Comparison of ENCODE assay signal across 8 cellular contexts in the genomic region with DNA sequence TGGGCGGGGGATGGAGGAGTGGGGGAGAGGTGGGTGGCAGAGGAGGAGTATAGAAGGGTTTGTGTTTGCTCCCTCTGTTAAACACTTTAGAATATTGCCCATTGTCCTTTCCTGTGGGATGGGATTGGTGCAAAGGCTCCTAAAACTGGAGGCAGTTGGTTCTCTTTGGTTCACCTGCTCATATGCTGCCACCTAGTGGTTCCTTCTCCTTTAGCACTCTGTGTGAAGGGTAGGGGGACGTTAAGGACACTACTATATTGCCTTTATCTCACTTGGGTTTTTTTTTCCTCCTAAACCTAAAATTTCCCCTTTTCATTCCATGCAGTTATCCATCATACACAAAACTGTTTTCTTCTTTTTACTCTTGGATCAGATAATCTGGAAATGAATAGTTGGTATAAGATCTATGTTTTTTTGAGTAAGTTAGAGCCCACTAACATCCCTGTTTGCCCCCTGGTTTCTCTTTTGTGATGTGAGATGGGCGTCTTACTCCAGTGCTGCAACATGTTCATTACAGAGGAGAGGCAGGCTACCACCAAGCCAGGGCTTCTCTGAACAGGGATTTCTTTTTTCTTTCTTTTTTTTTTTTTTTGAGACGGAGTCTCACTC. TPM values are rescaled to one million over a fixed set of nuclear protein-coding genes. Genes with fewer than 3 reads are reported as not detected.
DNase-seq lines count a peak whose midpoint lies in the region; ATAC-seq and TF ChIP-seq lines count a peak whose summit lies in the region.

No MANE protein-coding gene starts in this region.

- peak; percentile 90 for DNase-seq in DMS53 (lab: John Stamatoyannopoulos, UW)
- peak; percentile 59 to 86 for DNase-seq in Kasumi-1 (lab: John Stamatoyannopoulos, UW)
- peak; percentile 47 to 64 for DNase-seq in PC-9
- DNase-seq in activated naive CD4-positive, alpha-beta T cell treated with anti-CD3 and anti-CD28 coated beads for 36 hours = peak; percentile 75
- DNase-seq in glomerular endothelial cell (ENCODE audit: extremely low read depth, low read depth, low spot score) = peak; percentile 34
- no peak for DNase-seq in cortex of kidney (lab: John Stamatoyannopoulos, UW)

- no peaks in the 10 kb centered on the region for H3K27me3 Mint-ChIP-seq in activated naive CD4-positive, alpha-beta T cell treated with anti-CD3 and anti-CD28 coated beads for 36 hours (ENCODE audit: low read depth)

- H3K4me3 ChIP-seq in PC-9 (no peak overlapping the region), parathyroid adenoma (ENCODE audit: low read depth, low read length) (no peak overlapping the region)

- no peaks in the 10 kb centered on the region for H3K36me3 ChIP-seq in PC-9 (ENCODE audit: low read depth)
- no peaks in the 10 kb centered on the region for H3K36me3 ChIP-seq in parathyroid adenoma (ENCODE audit: control insufficient read depth, insufficient read depth, low read length)

- no peaks in the 10 kb centered on the region for H3K36me3 Mint-ChIP-seq in activated naive CD4-positive, alpha-beta T cell treated with anti-CD3 and anti-CD28 coated beads for 36 hours (ENCODE audit: low read depth)

- H3K4me2 ChIP-seq in PC-9 (no peak overlapping the region), parathyroid adenoma (ENCODE audit: low read length) (no peak overlapping the region)

- H3K9me3 ChIP-seq in PC-9 (ENCODE audit: insufficient read depth, low read depth) = no peaks in the 10 kb centered on the region
- H3K9me3 ChIP-seq in parathyroid adenoma (ENCODE audit: control insufficient read depth, low read length) = no peaks in the 10 kb centered on the region

- H3K4me1 ChIP-seq in PC-9 (replicated peaks; ENCODE audit: insufficient read depth) (peaks cover 15% of the 10 kb centered on the region), parathyroid adenoma (no peaks in the 10 kb centered on the region)

- no peak overlapping the region for H3K4me3 Mint-ChIP-seq in activated naive CD4-positive, alpha-beta T cell treated with anti-CD3 and anti-CD28 coated beads for 36 hours

- no peaks in the 10 kb centered on the region for H3K79me2 ChIP-seq in PC-9 (ENCODE audit: low read depth)
- H3K79me2 ChIP-seq in parathyroid adenoma = no peaks in the 10 kb centered on the region

- no TSS peak for BruUV-seq in PC-9 (replicated peaks; lab: Mats Ljungman, UMichigan)

- H2AFZ ChIP-seq in PC-9 (no peak overlapping the region), parathyroid adenoma (no peak overlapping the region)

- ATAC-seq in GM19463 (IDR thresholded peaks at IDR 0.05; ENCODE audit: unreplicated experiment) = no peak

- peak; percentile 94 for TF ChIP-seq CTCF in PC-9 (conservative IDR thresholded peaks at IDR 0.05)
- peak; percentile 86 for TF ChIP-seq CTCF in parathyroid adenoma (IDR thresholded peaks at IDR 0.05)

- no peaks in the 10 kb centered on the region for H3K9me3 Mint-ChIP-seq in activated naive CD4-positive, alpha-beta T cell treated with anti-CD3 and anti-CD28 coated beads for 36 hours

- no peaks in the 10 kb centered on the region for H4K20me1 ChIP-seq in PC-9 (ENCODE audit: insufficient read depth)

- no peaks in the 10 kb centered on the region; the same call in 1 of the 2 replicates for H3F3A ChIP-seq in PC-9 (ENCODE audit: insufficient read depth, low read depth)

- POLR2A ChIA-PET in PC-9 (lab: Charles Lee; ENCODE audit: unreplicated experiment) = interaction anchor here (0.5 kb wide), 1 partner anchor 1377 kb away, joined by 5 read pairs; no protein-coding TSS in a partner anchor

- H3K27me3 ChIP-seq in PC-9 (ENCODE audit: insufficient read depth, low read depth) (no peaks in the 10 kb centered on the region), parathyroid adenoma (ENCODE audit: control insufficient read depth, insufficient read depth, low read length) (no peaks in the 10 kb centered on the region)

- no peaks in the 10 kb centered on the region for H3K9me2 ChIP-seq in PC-9 (ENCODE audit: insufficient read depth)

- no peak overlapping the region for H3K27ac Mint-ChIP-seq in activated naive CD4-positive, alpha-beta T cell treated with anti-CD3 and anti-CD28 coated beads for 36 hours

- H3K27ac ChIP-seq in PC-9 = no peak overlapping the region
- H3K27ac ChIP-seq in parathyroid adenoma = no peak overlapping the region

- intact Hi-C loops in PC-9 (cut with micrococcal nuclease; ENCODE audit: unreplicated experiment) = loop anchor here (1.0 to 2.0 kb wide), 2 partner anchors 57 to 106 kb away; no protein-coding TSS in a partner anchor
- intact Hi-C loops in activated naive CD4-positive, alpha-beta T cell treated with anti-CD3 and anti-CD28 coated beads for 36 hours (cut with micrococcal nuclease) = loop anchor here (1.0 to 2.0 kb wide), 3 partner anchors 19 to 106 kb away; no protein-coding TSS in a partner anchor

- H3K4me1 Mint-ChIP-seq in activated naive CD4-positive, alpha-beta T cell treated with anti-CD3 and anti-CD28 coated beads for 36 hours (ENCODE audit: low read depth) = no peaks in the 10 kb centered on the region

- CTCF ChIA-PET in PC-9 (lab: Charles Lee) = interaction anchor here (0.6 to 1.0 kb wide), 4 partner anchors 45 to 580 kb away, joined by 3 to 7 read pairs (median 4); no protein-coding TSS in a partner anchor
- CTCF ChIA-PET in activated naive CD4-positive, alpha-beta T cell treated with anti-CD3 and anti-CD28 coated beads for 36 hours (lab: Charles Lee) = interaction anchor here (0.8 to 6.4 kb wide), 11 partner anchors 9 to 509 kb away, joined by 3 to 60 read pairs (median 5); a partner anchor contains a TSS

- no peak overlapping the region for H3K9ac ChIP-seq in parathyroid adenoma

RNA-seq across cellular contexts. Expression of a gene that starts 23.8 kb away (rescaled TPM):
- total RNA-seq in PC-9 (2021) (16.0 and 17.0 TPM in 2 replicates), glomerular endothelial cell (15.5 and 20.8 TPM in 2 replicates)
- total RNA-seq in activated naive CD4-positive, alpha-beta T cell treated with anti-CD3 and anti-CD28 coated beads for 36 hours = 10 to 100 TPM; 20.2 to 23.0 TPM

RNA-seq across cellular contexts. Expression of a gene that starts 30.0 kb away (rescaled TPM):
- 73.6 and 93.9 TPM in 2 replicates for total RNA-seq in PC-9 (2021)
- total RNA-seq in activated naive CD4-positive, alpha-beta T cell treated with anti-CD3 and anti-CD28 coated beads for 36 hours = 10 to 100 TPM; 61.6 to 63.0 TPM
- total RNA-seq in glomerular endothelial cell = 57.9 and 65.3 TPM in 2 replicates
